Comparison of ENCODE assay signal across 14 cellular contexts in genomic region chr2:156695595-156695994, GRCh38.
DNase-seq lines count a peak whose midpoint lies in the region; ATAC-seq and TF ChIP-seq lines count a peak whose summit lies in the region.
"Had no signal": no experiment of that assay in that cellular context is flagged by ENCODE, and none has a peak within 500 bp of the region (broad histone marks: within the 10 kb centered on the region; RNA-seq: fewer than 3 reads in every experiment).

No MANE protein-coding gene starts in this region.

- peak overlapping the region; percentile 61 for H3K27ac ChIP-seq in WERI-Rb-1
- H3K27ac ChIP-seq: C4-2B had no signal

- H3K36me3 ChIP-seq in H7 (replicated peaks; ENCODE audit: control insufficient read depth, insufficient read depth, low read length) (no peaks in the 10 kb centered on the region), WERI-Rb-1 (no peaks in the 10 kb centered on the region)
- H3K36me3 ChIP-seq: BE2C had no signal

- 0 out of 2 replicates have a peak, but pooled peaks have one; percentile 12 for TF ChIP-seq CTCF in LNCaP clone FGC (IDR thresholded peaks at IDR 0.05; ENCODE audit: control insufficient read depth, extremely low read depth, insufficient read depth)
- peak; percentile 27; the same call in 1 of the 2 replicates for TF ChIP-seq CTCF in WERI-Rb-1 (IDR thresholded peaks at IDR 0.05; ENCODE audit: low read depth, low read length)
- peak; percentile 4 for TF ChIP-seq CTCF in epithelial cell of proximal tubule (conservative IDR thresholded peaks at IDR 0.05; ENCODE audit: low read depth, low read length)

- peak; percentile 6 for DNase-seq in H7
- no peak for DNase-seq in LNCaP clone FGC (ENCODE audit: low read depth)
- DNase-seq in WERI-Rb-1 = peak; percentile 16
- DNase-seq in epithelial cell of proximal tubule (ENCODE audit: low read depth) = no peak
- no peak for DNase-seq in activated CD8-positive, alpha-beta memory T cell treated with anti-CD3 and anti-CD28 coated beads, Interleukin-2, amount 50 U/mL, for 48 hours
- DNase-seq in NCI-H1105 (lab: John Stamatoyannopoulos, UW) = no peak
- no peak for DNase-seq in cortex of kidney (lab: John Stamatoyannopoulos, UW)
- DNase-seq: BE2C; CD4-positive, alpha-beta memory T cell; DMS79; GOT3 had no signal

- H3K27me3 ChIP-seq in H7 (ENCODE audit: control insufficient read depth, insufficient read depth, low read length) = no peaks in the 10 kb centered on the region
- no peaks in the 10 kb centered on the region for H3K27me3 ChIP-seq in WERI-Rb-1 (ENCODE audit: insufficient read depth, low read depth, severe bottlenecking)
- H3K27me3 ChIP-seq: BE2C had no signal

- no peak overlapping the region for H3K4me3 ChIP-seq in H7 (ENCODE audit: insufficient read depth, low read depth, low read length)
- H3K4me3 ChIP-seq in LNCaP clone FGC (ENCODE audit: low read depth, low read length) = no peak overlapping the region
- H3K4me3 ChIP-seq in WERI-Rb-1 (ENCODE audit: low read depth, low read length) = no peak overlapping the region
- H3K4me3 ChIP-seq in epithelial cell of proximal tubule (ENCODE audit: low read depth, low read length) = no peak overlapping the region
- H3K4me3 ChIP-seq: GM12878 had no signal

- ATAC-seq in GM21825 (IDR thresholded peaks at IDR 0.05; ENCODE audit: unreplicated experiment) = no peak
- ATAC-seq: GM12878 had no signal

- H3K9me3 ChIP-seq in WERI-Rb-1 (ENCODE audit: severe bottlenecking) = no peaks in the 10 kb centered on the region
- H3K9me3 ChIP-seq: BE2C had no signal

Comparison
In these comparisons a context has a peak if more than half of its experiments do, and no peak if none do; other contexts are left out.
1. DNase-seq: peak in H7 (single experiment) and WERI-Rb-1 (single experiment); none in LNCaP clone FGC (single experiment), epithelial cell of proximal tubule (single experiment), activated CD8-positive, alpha-beta memory T cell treated with anti-CD3 and anti-CD28 coated beads, Interleukin-2, amount 50 U/mL, for 48 hours (single experiment), NCI-H1105 (single experiment) and cortex of kidney (single experiment).
2. Peak in every context shown above with its lines, with median percentiles within 50 percentile points of each other: CTCF ChIP-seq.